1 cellular context compared by ENCODE assay signal in genomic region chr7:149261321-149261828, GRCh38.
A peak's percentile ranks its signal among the peaks of the same experiment; 100 is the strongest.
TF ChIP-seq lines count a peak whose summit lies in the region.

No MANE protein-coding gene starts in this region.

TF ChIP-seq in K562, 482 proteins besides CTCF, POLR2A, EP300 and RAD21 (continued from another document and continues in another):
- no peak for TF ChIP-seq ZBTB40 (IDR thresholded peaks at IDR 0.05)
- TF ChIP-seq ZBTB40 (CRISPR knock-in tag; IDR thresholded peaks at IDR 0.05), result no peak
- TF ChIP-seq DACH1 (IDR thresholded peaks at IDR 0.05; ENCODE audit: partially characterized antibody), result no peak
- no peak for TF ChIP-seq ZNF41 (CRISPR knock-in tag; conservative IDR thresholded peaks at IDR 0.05)
- TF ChIP-seq CHD2 (IDR thresholded peaks at IDR 0.05; ENCODE audit: low read depth, low read length), result no peak
- TF ChIP-seq SMAD1 (IDR thresholded peaks at IDR 0.05; ENCODE audit: low read depth, low read length, partially characterized antibody), result no peak
- no peak for TF ChIP-seq NR1H2 (CRISPR knock-in tag; IDR thresholded peaks at IDR 0.05)
- no peak for TF ChIP-seq PYGO2 (tag; IDR thresholded peaks at IDR 0.05)
- TF ChIP-seq HMG20B (CRISPR knock-in tag; IDR thresholded peaks at IDR 0.05), result no peak
- no peak for TF ChIP-seq SETDB1 (IDR thresholded peaks at IDR 0.05; ENCODE audit: low read length)
- no peak for TF ChIP-seq NR4A1 (CRISPR knock-in tag; IDR thresholded peaks at IDR 0.05)
- no peak for TF ChIP-seq NR4A1 (tag; IDR thresholded peaks at IDR 0.05)
- TF ChIP-seq DNMT1 (IDR thresholded peaks at IDR 0.05), result no peak
- peak; percentile 19 for TF ChIP-seq POLR2B (IDR thresholded peaks at IDR 0.05; ENCODE audit: low read depth, partially characterized antibody)
- TF ChIP-seq ZNF592 (IDR thresholded peaks at IDR 0.05), result no peak
- no peak for TF ChIP-seq MYC (IDR thresholded peaks at IDR 0.05; ENCODE audit: low read depth, low read length)
- TF ChIP-seq MYC (CRISPR knock-in tag; IDR thresholded peaks at IDR 0.05; ENCODE audit: borderline replicate concordance, low read depth), result no peak
- TF ChIP-seq ZZZ3 (IDR thresholded peaks at IDR 0.05), result no peak
- 0 out of 2 replicates have a peak, but pooled peaks have one; percentile 5 for TF ChIP-seq ELF1 (tag; IDR thresholded peaks at IDR 0.05)
- peak; percentile 20 for TF ChIP-seq CHD1 (IDR thresholded peaks at IDR 0.05; ENCODE audit: low read length)
- no peak for TF ChIP-seq PHF8 (IDR thresholded peaks at IDR 0.05; ENCODE audit: borderline replicate concordance, low read length)
- TF ChIP-seq ZNF398 (CRISPR knock-in tag; IDR thresholded peaks at IDR 0.05), result no peak
- no peak for TF ChIP-seq EWSR1 (IDR thresholded peaks at IDR 0.05; ENCODE audit: borderline replicate concordance, low read depth, partially characterized antibody)
- no peak for TF ChIP-seq ZNF197 (CRISPR knock-in tag; IDR thresholded peaks at IDR 0.05; ENCODE audit: low read depth)
- TF ChIP-seq ZBTB49 (CRISPR knock-in tag; IDR thresholded peaks at IDR 0.05; ENCODE audit: borderline replicate concordance), result no peak
- no peak for TF ChIP-seq DPF2 (IDR thresholded peaks at IDR 0.05)
- TF ChIP-seq TEAD2 (tag; IDR thresholded peaks at IDR 0.05), result no peak
- TF ChIP-seq ZNF280A (IDR thresholded peaks at IDR 0.05; ENCODE audit: low read depth, partially characterized antibody), result no peak
- no peak for TF ChIP-seq PTTG1 (tag; IDR thresholded peaks at IDR 0.05; ENCODE audit: low read depth)
- 0 out of 2 replicates have a peak, but pooled peaks have one; percentile 2 for TF ChIP-seq ZNF316 (IDR thresholded peaks at IDR 0.05)
- no peak for TF ChIP-seq ZNF561 (CRISPR knock-in tag; conservative IDR thresholded peaks at IDR 0.05)
- no peak for TF ChIP-seq ZNF639 (CRISPR knock-in tag; conservative IDR thresholded peaks at IDR 0.05 in 1 of 2, IDR thresholded peaks at IDR 0.05 in 1 of 2)
- no peak for TF ChIP-seq NFIC (IDR thresholded peaks at IDR 0.05)
- TF ChIP-seq FOXM1 (IDR thresholded peaks at IDR 0.05; ENCODE audit: low read depth), result no peak
- TF ChIP-seq FOXM1 (CRISPR knock-in tag; IDR thresholded peaks at IDR 0.05; ENCODE audit: low read depth), result 0 out of 2 replicates have a peak, but pooled peaks have one; percentile 5
- TF ChIP-seq CBX2 (IDR thresholded peaks at IDR 0.05; ENCODE audit: insufficient read depth, low read length, poor library complexity, severe bottlenecking), result no peak
- no peak for TF ChIP-seq MCM5 (IDR thresholded peaks at IDR 0.05; ENCODE audit: low read depth)
- TF ChIP-seq CTCFL (IDR thresholded peaks at IDR 0.05; ENCODE audit: borderline replicate concordance, insufficient read depth, low read depth, low read length, poor library complexity, severe bottlenecking), result no peak
- no peak for TF ChIP-seq SNRNP70 (optimal IDR thresholded peaks at IDR 0.05; ENCODE audit: low read depth, low read length)
